In genomic region chr15:35181538-35181937, GRCh38 we compare ENCODE assay signal across 13 cellular contexts.
DNase-seq lines count a peak whose midpoint lies in the region; ATAC-seq and TF ChIP-seq lines count a peak whose summit lies in the region.
"Had no signal": no experiment of that assay in that cellular context is flagged by ENCODE, and none has a peak within 500 bp of the region (broad histone marks: within the 10 kb centered on the region; RNA-seq: fewer than 3 reads in every experiment).

No MANE protein-coding gene starts in this region.

- TF ChIP-seq POLR2A in heart left ventricle (IDR thresholded peaks at IDR 0.05), result no peak

- intact Hi-C loops in heart left ventricle (cut with DNase I), result no loop called here

- peak; percentile 61 to 63 for ATAC-seq in activated CD4-positive, CD25-positive, alpha-beta regulatory T cell treated with anti-CD3 and anti-CD28 coated beads, Interleukin-2, amount 50 U/mL, for 24 hours
- ATAC-seq in HG03060 (IDR thresholded peaks at IDR 0.05; ENCODE audit: low read depth, unreplicated experiment), result peak; percentile 77
- ATAC-seq in heart left ventricle, result no peak
- no peak for ATAC-seq in HG02970 (IDR thresholded peaks at IDR 0.05; ENCODE audit: low FRiP score, unreplicated experiment)
- ATAC-seq in activated CD8-positive, alpha-beta memory T cell treated with anti-CD3 and anti-CD28 coated beads, Interleukin-2, amount 10 ng/mL, durations not matched to agents 7 days and 5 days, result no peak

- TF ChIP-seq EP300 in SK-N-SH (IDR thresholded peaks at IDR 0.05; ENCODE audit: borderline replicate concordance in 1 of 2, low read depth in 1 of 2, low read length in 1 of 2), result no peak

- no peaks in the 10 kb centered on the region for H3K36me3 ChIP-seq in SK-N-SH (replicated peaks in 1 of 2; ENCODE audit: control insufficient read depth in 1 of 2, insufficient read depth in 2 of 2, low read length in 1 of 2)
- H3K36me3 ChIP-seq in heart left ventricle, result no peaks in the 10 kb centered on the region
- H3K36me3 ChIP-seq: left ventricle myocardium inferior had no signal

- H3K27ac ChIP-seq in SK-N-SH (ENCODE audit: low read depth in 2 of 2, low read length in 1 of 2) (no peak overlapping the region), heart left ventricle (no peak overlapping the region)
- H3K27ac ChIP-seq: left ventricle myocardium inferior had no signal

- peaks cover 6% of the 10 kb centered on the region for H3K4me1 Mint-ChIP-seq in activated CD8-positive, alpha-beta memory T cell treated with anti-CD3 and anti-CD28 coated beads, Interleukin-2, amount 10 ng/mL, durations not matched to agents 7 days and 5 days
- H3K4me1 Mint-ChIP-seq: IgD-negative memory B cell had no signal

- no peaks in the 10 kb centered on the region for H3K36me3 Mint-ChIP-seq in activated CD8-positive, alpha-beta memory T cell treated with anti-CD3 and anti-CD28 coated beads, Interleukin-2, amount 10 ng/mL, durations not matched to agents 7 days and 5 days
- H3K36me3 Mint-ChIP-seq: IgD-negative memory B cell had no signal

- no peaks in the 10 kb centered on the region for H3F3A ChIP-seq in SK-N-SH (replicated peaks; ENCODE audit: insufficient read depth)

- H3K79me2 ChIP-seq in SK-N-SH (ENCODE audit: insufficient read depth), result no peaks in the 10 kb centered on the region

- POLR2A ChIA-PET in SK-N-SH (lab: Yijun Ruan, JAX), result no interaction called here

- no peaks in the 10 kb centered on the region for H4K20me1 ChIP-seq in SK-N-SH (ENCODE audit: insufficient read depth)

- H3K9ac ChIP-seq in SK-N-SH, result no peak overlapping the region

- H3K4me2 ChIP-seq in SK-N-SH, result no peak overlapping the region

- H3K9me3 ChIP-seq in SK-N-SH (no peaks in the 10 kb centered on the region), heart left ventricle (no peaks in the 10 kb centered on the region)
- H3K9me3 ChIP-seq: left ventricle myocardium inferior had no signal

- H3K9me2 ChIP-seq in SK-N-SH, result no peaks in the 10 kb centered on the region

- TF ChIP-seq RAD21 in SK-N-SH (IDR thresholded peaks at IDR 0.05; ENCODE audit: low read length), result no peak

- H3K4me3 ChIP-seq in SK-N-SH (ENCODE audit: low read depth in 2 of 2, low read length in 1 of 2) (no peak overlapping the region), heart left ventricle (no peak overlapping the region)
- H3K4me3 ChIP-seq: left ventricle myocardium inferior had no signal

- H3K4me3 Mint-ChIP-seq in activated CD8-positive, alpha-beta memory T cell treated with anti-CD3 and anti-CD28 coated beads, Interleukin-2, amount 10 ng/mL, durations not matched to agents 7 days and 5 days, result no peak overlapping the region
- H3K4me3 Mint-ChIP-seq: dendritic cell treated with granulocyte-macrophage colony-stimulating factor and Interleukin-4, amounts not matched to agents 40 ng/mL and 50 ng/mL, for 4 days; IgD-negative memory B cell had no signal

- CTCF ChIA-PET in SK-N-SH (lab: Yijun Ruan, JAX), result interaction anchor here (0.9 to 1.4 kb wide), 3 partner anchors 12 to 91 kb away, joined by 3 read pairs; no protein-coding TSS in a partner anchor
- CTCF ChIA-PET in activated CD8-positive, alpha-beta memory T cell treated with anti-CD3 and anti-CD28 coated beads, Interleukin-2, amount 10 ng/mL, durations not matched to agents 7 days and 5 days (lab: Charles Lee), result no interaction called here

- H2AFZ ChIP-seq in SK-N-SH (ENCODE audit: low read depth), result no peak overlapping the region

- H3K4me1 ChIP-seq in SK-N-SH (ENCODE audit: control insufficient read depth in 1 of 2, insufficient read depth in 2 of 2, low read depth in 1 of 2, low read length in 1 of 2) (no peaks in the 10 kb centered on the region; a peak in 1 of 4 replicates), heart left ventricle (no peaks in the 10 kb centered on the region)
- H3K4me1 ChIP-seq: left ventricle myocardium inferior had no signal

- H3K9me3 Mint-ChIP-seq in activated CD8-positive, alpha-beta memory T cell treated with anti-CD3 and anti-CD28 coated beads, Interleukin-2, amount 10 ng/mL, durations not matched to agents 7 days and 5 days (ENCODE audit: low read depth), result no peaks in the 10 kb centered on the region
- H3K9me3 Mint-ChIP-seq: dendritic cell treated with granulocyte-macrophage colony-stimulating factor and Interleukin-4, amounts not matched to agents 40 ng/mL and 50 ng/mL, for 4 days; IgD-negative memory B cell had no signal

- TF ChIP-seq CTCF in SK-N-SH (IDR thresholded peaks at IDR 0.05) (no peak), heart left ventricle (IDR thresholded peaks at IDR 0.05) (no peak)

- H3K27me3 Mint-ChIP-seq in activated CD8-positive, alpha-beta memory T cell treated with anti-CD3 and anti-CD28 coated beads, Interleukin-2, amount 10 ng/mL, durations not matched to agents 7 days and 5 days, result no peaks in the 10 kb centered on the region
- H3K27me3 Mint-ChIP-seq: dendritic cell treated with granulocyte-macrophage colony-stimulating factor and Interleukin-4, amounts not matched to agents 40 ng/mL and 50 ng/mL, for 4 days; IgD-negative memory B cell had no signal

- H3K27ac Mint-ChIP-seq in activated CD8-positive, alpha-beta memory T cell treated with anti-CD3 and anti-CD28 coated beads, Interleukin-2, amount 10 ng/mL, durations not matched to agents 7 days and 5 days, result no peak overlapping the region
- H3K27ac Mint-ChIP-seq: dendritic cell treated with granulocyte-macrophage colony-stimulating factor and Interleukin-4, amounts not matched to agents 40 ng/mL and 50 ng/mL, for 4 days; IgD-negative memory B cell had no signal

- H3K27me3 ChIP-seq in SK-N-SH (ENCODE audit: insufficient read depth) (no peaks in the 10 kb centered on the region), heart left ventricle (no peaks in the 10 kb centered on the region)

- no peak for DNase-seq in activated CD4-positive, CD25-positive, alpha-beta regulatory T cell (lab: John Stamatoyannopoulos, UW)
- DNase-seq in SK-N-SH, result no peak
- peak; percentile 44 for DNase-seq in smooth muscle cell of the brain vasculature (ENCODE audit: low read depth, low spot score)
- DNase-seq in heart left ventricle, result no peak
- DNase-seq in activated CD8-positive, alpha-beta memory T cell treated with anti-CD3 and anti-CD28 coated beads, Interleukin-2, amount 10 ng/mL, durations not matched to agents 7 days and 5 days, result no peak
- DNase-seq: 8988T; activated CD8-positive, alpha-beta memory T cell treated with anti-CD3 and anti-CD28 coated beads for 24 hours; left ventricle myocardium inferior had no signal

TF ChIP-seq in SK-N-SH, 30 proteins besides CTCF, POLR2A, EP300 and RAD21:
- TF ChIP-seq, protein P1, sequence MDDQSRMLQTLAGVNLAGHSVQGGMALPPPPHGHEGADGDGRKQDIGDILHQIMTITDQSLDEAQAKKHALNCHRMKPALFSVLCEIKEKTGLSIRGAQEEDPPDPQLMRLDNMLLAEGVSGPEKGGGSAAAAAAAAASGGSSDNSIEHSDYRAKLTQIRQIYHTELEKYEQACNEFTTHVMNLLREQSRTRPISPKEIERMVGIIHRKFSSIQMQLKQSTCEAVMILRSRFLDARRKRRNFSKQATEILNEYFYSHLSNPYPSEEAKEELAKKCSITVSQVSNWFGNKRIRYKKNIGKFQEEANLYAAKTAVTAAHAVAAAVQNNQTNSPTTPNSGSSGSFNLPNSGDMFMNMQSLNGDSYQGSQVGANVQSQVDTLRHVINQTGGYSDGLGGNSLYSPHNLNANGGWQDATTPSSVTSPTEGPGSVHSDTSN (IDR thresholded peaks at IDR 0.05), result no peak
- TF ChIP-seq, protein P2, sequence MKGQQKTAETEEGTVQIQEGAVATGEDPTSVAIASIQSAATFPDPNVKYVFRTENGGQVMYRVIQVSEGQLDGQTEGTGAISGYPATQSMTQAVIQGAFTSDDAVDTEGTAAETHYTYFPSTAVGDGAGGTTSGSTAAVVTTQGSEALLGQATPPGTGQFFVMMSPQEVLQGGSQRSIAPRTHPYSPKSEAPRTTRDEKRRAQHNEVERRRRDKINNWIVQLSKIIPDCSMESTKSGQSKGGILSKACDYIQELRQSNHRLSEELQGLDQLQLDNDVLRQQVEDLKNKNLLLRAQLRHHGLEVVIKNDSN (IDR thresholded peaks at IDR 0.05; ENCODE audit: borderline replicate concordance, low read depth), result no peak
- TF ChIP-seq TCF12 (IDR thresholded peaks at IDR 0.05), result 0 out of 2 replicates have a peak, but pooled peaks have one; percentile 5

Comparison
In these comparisons a context has a peak if more than half of its experiments do, and no peak if none do; other contexts are left out.
1. ATAC-seq: peak in activated CD4-positive, CD25-positive, alpha-beta regulatory T cell treated with anti-CD3 and anti-CD28 coated beads, Interleukin-2, amount 50 U/mL, for 24 hours (2 of 2) and HG03060 (single experiment); none in heart left ventricle (0 of 4), HG02970 (single experiment) and activated CD8-positive, alpha-beta memory T cell treated with anti-CD3 and anti-CD28 coated beads, Interleukin-2, amount 10 ng/mL, durations not matched to agents 7 days and 5 days (single experiment).